8 cellular contexts compared by ENCODE assay signal in genomic region chr16:17359778-17360177, GRCh38.
DNase-seq lines count a peak whose midpoint lies in the region; ATAC-seq and TF ChIP-seq lines count a peak whose summit lies in the region.

No MANE protein-coding gene starts in this region.

- H3K27me3 Mint-ChIP-seq in GM23338 (ENCODE audit: insufficient read depth, low read depth, poor library complexity), result peaks cover 2% of the 10 kb centered on the region

- no peak for ATAC-seq in HG02970 (IDR thresholded peaks at IDR 0.05; ENCODE audit: low FRiP score, unreplicated experiment)
- no peak for ATAC-seq in GM21786 (IDR thresholded peaks at IDR 0.05; ENCODE audit: unreplicated experiment)
- no peak for ATAC-seq in GM23338

- TF ChIP-seq CTCF in GM10266 (IDR thresholded peaks at IDR 0.05; ENCODE audit: control insufficient read depth, insufficient read depth, low read depth, missing control alignments) (peak; percentile 16), GM23338 (conservative IDR thresholded peaks at IDR 0.05; ENCODE audit: low read depth in 2 of 2) (no peak)

- no peaks in the 10 kb centered on the region for H4K20me1 ChIP-seq in GM23338 (replicated peaks; ENCODE audit: insufficient read depth)

- no peaks in the 10 kb centered on the region for H3K9me3 Mint-ChIP-seq in GM23338

- no peak overlapping the region for H3K4me2 ChIP-seq in GM23338

- peaks cover 20% of the 10 kb centered on the region for H3K4me1 Mint-ChIP-seq in GM23338

- DNase-seq in GM10266 (ENCODE audit: extremely low spot score), result no peak
- DNase-seq in RPMI8226, result peak; percentile 25
- peak; percentile 36 for DNase-seq in amniotic epithelial cell (ENCODE audit: low read depth)
- peak; percentile 37 for DNase-seq in stimulated activated CD4-positive, alpha-beta T cell treated with anti-CD3 and anti-CD28 coated beads, Interleukin-12 subunit alpha, Interleukin-12 subunit beta, amount 100 ng/mL, for 4 hours
- no peak for DNase-seq in GM23338 (ENCODE audit: low spot score)
- no peak for DNase-seq in NCI-H510A (lab: John Stamatoyannopoulos, UW)

- peaks cover 7% of the 10 kb centered on the region for H3K4me1 ChIP-seq in GM23338 (ENCODE audit: insufficient read depth)

- no peaks in the 10 kb centered on the region for H3K36me3 ChIP-seq in GM23338 (ENCODE audit: insufficient read depth)

- no peak overlapping the region for H3K4me3 ChIP-seq in GM23338

- no peak overlapping the region for H3K4me3 Mint-ChIP-seq in GM23338

- no peaks in the 10 kb centered on the region for H3K36me3 Mint-ChIP-seq in GM23338 (ENCODE audit: low read depth)

- peaks cover 43% of the 10 kb centered on the region for H3K79me2 ChIP-seq in GM23338 (replicated peaks; ENCODE audit: insufficient read depth)

- H3K9me2 ChIP-seq in GM23338 (ENCODE audit: insufficient read depth), result no peaks in the 10 kb centered on the region

- H3F3A ChIP-seq in GM23338 (replicated peaks; ENCODE audit: low read depth), result no peaks in the 10 kb centered on the region

- no peaks in the 10 kb centered on the region for H3K27me3 ChIP-seq in GM23338 (ENCODE audit: insufficient read depth)

- no peak overlapping the region for H2AFZ ChIP-seq in GM23338

- H3K27ac ChIP-seq in GM23338 (ENCODE audit: low read depth), result no peak overlapping the region

- no peak overlapping the region for H3K27ac Mint-ChIP-seq in GM23338

TF ChIP-seq in GM23338, 12 proteins besides CTCF, POLR2A, EP300 and RAD21:
- TF ChIP-seq, protein P1, sequence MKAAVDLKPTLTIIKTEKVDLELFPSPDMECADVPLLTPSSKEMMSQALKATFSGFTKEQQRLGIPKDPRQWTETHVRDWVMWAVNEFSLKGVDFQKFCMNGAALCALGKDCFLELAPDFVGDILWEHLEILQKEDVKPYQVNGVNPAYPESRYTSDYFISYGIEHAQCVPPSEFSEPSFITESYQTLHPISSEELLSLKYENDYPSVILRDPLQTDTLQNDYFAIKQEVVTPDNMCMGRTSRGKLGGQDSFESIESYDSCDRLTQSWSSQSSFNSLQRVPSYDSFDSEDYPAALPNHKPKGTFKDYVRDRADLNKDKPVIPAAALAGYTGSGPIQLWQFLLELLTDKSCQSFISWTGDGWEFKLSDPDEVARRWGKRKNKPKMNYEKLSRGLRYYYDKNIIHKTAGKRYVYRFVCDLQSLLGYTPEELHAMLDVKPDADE (IDR thresholded peaks at IDR 0.05), result no peak
- TF ChIP-seq EZH2 (IDR thresholded peaks at IDR 0.05; ENCODE audit: low read depth, unreplicated experiment), result no peak

Comparison
In these comparisons a context has a peak if more than half of its experiments do, and no peak if none do; other contexts are left out.
1. DNase-seq: peak in RPMI8226 (single experiment), amniotic epithelial cell (single experiment) and stimulated activated CD4-positive, alpha-beta T cell treated with anti-CD3 and anti-CD28 coated beads, Interleukin-12 subunit alpha, Interleukin-12 subunit beta, amount 100 ng/mL, for 4 hours (single experiment); none in GM10266 (single experiment), GM23338 (single experiment) and NCI-H510A (single experiment).